In genomic region chr13:58744686-58745085, GRCh38 we compare ENCODE assay signal across 10 cellular contexts.
"Had no signal": no experiment of that assay in that cellular context is flagged by ENCODE, and none has a peak within 500 bp of the region (broad histone marks: within the 10 kb centered on the region; RNA-seq: fewer than 3 reads in every experiment).

No MANE protein-coding gene starts in this region.

- H3K4me3 ChIP-seq: GM23248, GM23338, HAP-1 had no signal

- H2AFZ ChIP-seq: GM23248, GM23338 had no signal

- H3K9ac ChIP-seq: GM23248 had no signal

- H3K4me2 ChIP-seq: GM23338 had no signal

- H3K27ac ChIP-seq: GM23248 had no signal

- H3K9me3 ChIP-seq: HAP-1 had no signal

- H3K36me3 ChIP-seq: HAP-1 had no signal

- DNase-seq: GM23248, GOT3, H7, H9, HCEC 1CT, HFFc6 had no signal

- FAIRE-seq: H1, H54 had no signal
